Comparison of ENCODE assay signal across 14 cellular contexts in the genomic region with DNA sequence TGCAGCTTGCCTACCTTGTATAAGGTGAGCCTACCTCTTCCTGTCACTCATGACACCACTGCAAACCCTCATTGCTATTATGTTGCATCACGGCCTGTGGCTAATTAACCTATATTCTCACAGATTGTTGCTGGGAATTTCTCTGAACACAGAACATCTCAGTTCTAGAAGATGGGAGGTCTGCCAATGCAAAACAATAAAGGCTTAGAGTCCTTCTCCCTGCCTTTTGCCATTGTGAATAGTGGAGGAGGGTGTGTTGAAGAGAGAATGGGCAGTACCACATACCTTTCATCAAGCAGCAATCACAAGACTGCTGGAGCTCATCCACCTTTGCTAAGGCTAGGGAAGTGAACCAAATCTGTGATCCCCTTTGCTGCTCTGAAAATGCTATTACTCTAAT. TPM values are rescaled to one million over a fixed set of nuclear protein-coding genes. Genes with fewer than 3 reads are reported as not detected.
A peak's percentile ranks its signal among the peaks of the same experiment; 100 is the strongest.
DNase-seq lines count a peak whose midpoint lies in the region; ATAC-seq and TF ChIP-seq lines count a peak whose summit lies in the region.
"Had no signal": no experiment of that assay in that cellular context is flagged by ENCODE, and none has a peak within 500 bp of the region (broad histone marks: within the 10 kb centered on the region; RNA-seq: fewer than 3 reads in every experiment).

No MANE protein-coding gene starts in this region.

- H3K9me2 ChIP-seq in GM23248 (ENCODE audit: insufficient read depth) = no peaks in the 10 kb centered on the region

- H3K9ac ChIP-seq in GM23248 = peak overlapping the region; percentile 66; the same call in 1 of the 2 replicates

- H3K27ac ChIP-seq in GM23248 = peak overlapping the region; percentile 85
- H3K27ac ChIP-seq in prostate gland = no peak overlapping the region
- H3K27ac ChIP-seq in A673 (ENCODE audit: low read depth, low read length, poor library complexity, severe bottlenecking) = no peak overlapping the region

- intact Hi-C loops in prostate gland (cut with DNase I) (no loop called here), A673 (cut with micrococcal nuclease; ENCODE audit: unreplicated experiment) (no loop called here)

- no peaks in the 10 kb centered on the region for H3K36me3 ChIP-seq in GM23248 (ENCODE audit: low read depth)
- H3K36me3 ChIP-seq in prostate gland = no peaks in the 10 kb centered on the region
- peaks cover 4% of the 10 kb centered on the region for H3K36me3 ChIP-seq in A673 (ENCODE audit: insufficient read depth, low read length, poor library complexity, severe bottlenecking)

- H2AFZ ChIP-seq in GM23248 = no peak overlapping the region

- 45 to 48% methylated on average over 1 of the region's 1 CpG for WGBS in GM23248 (ENCODE audit: low coverage in 1 of 2, low lambda C conversion rate in 2 of 2, missing lambda C conversion rate in 2 of 2), 2 experiments
- 82% methylated on average over 1 of the region's 1 CpG for WGBS in prostate gland

- no peaks in the 10 kb centered on the region for H3K9me3 ChIP-seq in GM23248 (ENCODE audit: low read depth)
- H3K9me3 ChIP-seq in prostate gland = no peaks in the 10 kb centered on the region
- H3K9me3 ChIP-seq in A673 (ENCODE audit: low read depth, low read length, poor library complexity, severe bottlenecking) = no peaks in the 10 kb centered on the region

- peak overlapping the region; percentile 47 for H3K4me2 ChIP-seq in GM23248 (ENCODE audit: unreplicated experiment)

- no TSS peak for BruUV-seq in A673 (replicated peaks; lab: Mats Ljungman, UMichigan)

- peaks cover 89% of the 10 kb centered on the region for H3K79me2 ChIP-seq in GM23248 (ENCODE audit: insufficient read depth)

- no peak overlapping the region for H3K4me3 ChIP-seq in GM23248
- no peak overlapping the region for H3K4me3 ChIP-seq in prostate gland
- H3K4me3 ChIP-seq in A673 (ENCODE audit: low read depth, low read length, poor library complexity, severe bottlenecking) = no peak overlapping the region

- H3K27me3 ChIP-seq in GM23248 (replicated peaks; ENCODE audit: insufficient read depth) (no peaks in the 10 kb centered on the region), prostate gland (replicated peaks; ENCODE audit: insufficient read depth) (no peaks in the 10 kb centered on the region), A673 (replicated peaks; ENCODE audit: insufficient read depth, low read depth, low read length, poor library complexity) (no peaks in the 10 kb centered on the region)

- in situ Hi-C loops in GM23248 (cut with MboI) = no loop called here

- CTCF ChIA-PET in A673 (lab: Charles Lee) = no interaction called here

- DNase-seq in GM23248 (no peak), amygdala (lab: John Stamatoyannopoulos, UW) (peak in 31 of 56 donors; percentile 12 to 80 (median 41)), globus pallidus (ENCODE audit: low spot score) (peak; percentile 97), prostate gland (ENCODE audit: low spot score) (peak; percentile 15), NCI-H1436 (lab: John Stamatoyannopoulos, UW) (no peak), OCI-M1 (lab: John Stamatoyannopoulos, UW) (no peak), A673 (ENCODE audit: low spot score) (no peak)
- DNase-seq: activated CD4-positive, CD25-positive, alpha-beta regulatory T cell treated with anti-CD3 and anti-CD28 coated beads, Interleukin-2, amount 50 U/mL, for 72 hours; activated T-cell treated with anti-CD3 and anti-CD28 coated beads, Interleukin-2, amount 50 U/mL, for 1 hour; aorta; CD4-positive, alpha-beta memory T cell; naive thymus-derived CD4-positive, alpha-beta T cell; NCI-H774 had no signal

- TF ChIP-seq POLR2A in prostate gland (IDR thresholded peaks at IDR 0.05) = no peak

- H3K4me1 ChIP-seq in GM23248 (ENCODE audit: insufficient read depth) = peaks cover 70% of the 10 kb centered on the region
- H3K4me1 ChIP-seq in prostate gland (replicated peaks) = no peaks in the 10 kb centered on the region
- peaks cover 71% of the 10 kb centered on the region for H3K4me1 ChIP-seq in A673 (ENCODE audit: insufficient read depth, low read length, poor library complexity, severe bottlenecking)

- POLR2A ChIA-PET in A673 (lab: Charles Lee; ENCODE audit: low non-redundant PET) = no interaction called here

- TF ChIP-seq CTCF in prostate gland (IDR thresholded peaks at IDR 0.05) = no peak
- no peak for TF ChIP-seq CTCF in A673 (conservative IDR thresholded peaks at IDR 0.05; ENCODE audit: low read depth, low read length)

- no peaks in the 10 kb centered on the region for H4K20me1 ChIP-seq in GM23248 (ENCODE audit: insufficient read depth)

- no peak for ATAC-seq in HG02981 (IDR thresholded peaks at IDR 0.05; ENCODE audit: unreplicated experiment)
- ATAC-seq: naive thymus-derived CD4-positive, alpha-beta T cell had no signal

- peaks cover 35% of the 10 kb centered on the region for H3F3A ChIP-seq in GM23248 (ENCODE audit: insufficient read depth)

RNA-seq across cellular contexts. Expression of gene WDFY2, which starts 34.4 kb away (rescaled TPM):
- 6.9 and 17.1 TPM in 2 replicates for total RNA-seq in GM23248 (2014; rRNA removed; shearing (Covaris generic))
- 11.5 and 14.2 TPM in 2 replicates for polyA plus RNA-seq in GM23248 (2016; fragmentation: Nextera tagmentation; extraction: Ambion mirVana)
- total RNA-seq in prostate gland (10 to 100 TPM in 1 of 2 donors, 1 to 10 TPM in 1; 7.9 to 23.2 TPM), A673 (2021) (45.5 and 50.3 TPM in 2 replicates)

Comparison
In these comparisons a context has a peak if more than half of its experiments do, and no peak if none do; other contexts are left out.
1. DNase-seq: peak in amygdala (31 of 56), globus pallidus (single experiment) and prostate gland (single experiment); none in GM23248 (single experiment), NCI-H1436 (single experiment), OCI-M1 (single experiment) and A673 (single experiment).